Comparison of ENCODE assay signal across 8 cellular contexts in the genomic region with DNA sequence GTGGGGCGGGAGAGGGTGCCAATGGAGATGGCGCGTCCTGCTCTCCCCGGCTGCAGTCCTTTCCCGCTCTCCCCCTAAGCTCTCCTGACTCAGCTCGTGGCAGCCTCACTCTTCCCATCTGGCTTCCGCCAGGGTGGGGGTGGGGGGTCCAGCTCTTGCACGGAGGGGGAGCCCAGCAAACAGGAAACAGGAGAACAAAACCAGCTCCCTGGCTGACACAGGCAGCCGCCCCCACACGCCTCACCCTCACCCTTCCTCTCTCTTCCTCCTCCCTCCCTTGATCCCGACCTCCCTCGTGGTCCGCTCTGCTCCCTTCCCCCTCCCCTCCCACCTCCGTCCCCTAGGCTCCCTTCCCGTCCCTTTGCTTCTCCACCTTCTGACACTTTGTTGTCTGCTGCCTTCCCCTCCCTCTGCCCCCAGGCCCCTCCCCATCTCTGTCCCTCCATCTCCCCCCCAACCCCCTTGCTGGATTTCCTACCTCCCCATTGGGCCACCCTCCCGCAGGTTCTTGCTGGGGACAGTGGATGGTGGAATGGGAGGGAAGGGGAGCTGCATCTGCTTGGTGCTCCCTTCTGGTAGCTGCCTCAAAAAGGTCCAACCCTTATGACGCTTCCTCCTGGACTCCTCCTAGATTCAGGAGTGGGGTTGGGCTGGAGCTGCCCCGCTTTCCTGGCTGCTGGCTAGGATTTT. TPM values are rescaled to one million over a fixed set of nuclear protein-coding genes. Genes with fewer than 3 reads are reported as not detected.
DNase-seq lines count a peak whose midpoint lies in the region; ATAC-seq, FAIRE-seq and TF ChIP-seq lines count a peak whose summit lies in the region.

No MANE protein-coding gene starts in this region.

- H3K9me3 Mint-ChIP-seq in astrocyte (ENCODE audit: unreplicated experiment): no peaks in the 10 kb centered on the region
- no peaks in the 10 kb centered on the region for H3K9me3 Mint-ChIP-seq in activated T-helper 17 cell treated with anti-CD3 and anti-CD28 coated beads, Interleukin-2, amount 50 U/mL, for 72 hours

- no peaks in the 10 kb centered on the region for H3K9me3 ChIP-seq in HEK293 (ENCODE audit: control insufficient read depth, insufficient read depth, low read depth, low read length)
- no peaks in the 10 kb centered on the region for H3K9me3 ChIP-seq in astrocyte (ENCODE audit: insufficient read depth, low read depth, low read length)
- no peaks in the 10 kb centered on the region for H3K9me3 ChIP-seq in stomach

- POLR2A ChIA-PET in HEK293 (lab: Yijun Ruan, JAX): interaction anchor here (0.6 to 0.8 kb wide), 2 partner anchors 16 to 25 kb away, joined by 3 to 4 read pairs; no protein-coding TSS in a partner anchor

- no peak for FAIRE-seq in astrocyte (lab: Jason Lieb, UNC)

- H2AFZ ChIP-seq in astrocyte (ENCODE audit: low read depth, low read length): no peak overlapping the region

- H3K9ac ChIP-seq in astrocyte (ENCODE audit: low read length): peak overlapping the region; percentile 77

- intact Hi-C loops in stomach (cut with DNase I; ENCODE audit: low total_unique reads): no loop called here

- H3K36me3 ChIP-seq in HEK293 (ENCODE audit: control insufficient read depth in 2 of 2, insufficient read depth in 1 of 2, low read length in 2 of 2) (no peaks in the 10 kb centered on the region), astrocyte (ENCODE audit: insufficient read depth, low read length) (no peaks in the 10 kb centered on the region), stomach (no peaks in the 10 kb centered on the region)

- H3K27me3 ChIP-seq in astrocyte (ENCODE audit: insufficient read depth, low read length): no peaks in the 10 kb centered on the region
- H3K27me3 ChIP-seq in stomach: peaks cover 0 to 31% (median 7%) of the 10 kb centered on the region in 3 donors

- TF ChIP-seq EP300 in stomach (IDR thresholded peaks at IDR 0.05): no peak

- H3K27ac Mint-ChIP-seq in astrocyte (ENCODE audit: unreplicated experiment): peak overlapping the region; percentile 97
- no peak overlapping the region for H3K27ac Mint-ChIP-seq in activated T-helper 17 cell treated with anti-CD3 and anti-CD28 coated beads, Interleukin-2, amount 50 U/mL, for 72 hours

- H3K4me1 Mint-ChIP-seq in astrocyte (ENCODE audit: low read depth, unreplicated experiment): peaks cover 65% of the 10 kb centered on the region
- H3K4me1 Mint-ChIP-seq in activated T-helper 17 cell treated with anti-CD3 and anti-CD28 coated beads, Interleukin-2, amount 50 U/mL, for 72 hours: peaks cover 7% of the 10 kb centered on the region

- no peak for TF ChIP-seq POLR2A in stomach (IDR thresholded peaks at IDR 0.05)

- peak overlapping the region; percentile 94 for H3K4me2 ChIP-seq in astrocyte (ENCODE audit: low read length)

- CTCF ChIA-PET in HEK293 (lab: Yijun Ruan, JAX): interaction anchor here (0.5 to 2.6 kb wide), 10 partner anchors 9 to 701 kb away, joined by 3 to 9 read pairs (median 4); no protein-coding TSS in a partner anchor

- no peaks in the 10 kb centered on the region for H3K27me3 Mint-ChIP-seq in astrocyte (ENCODE audit: low read depth, unreplicated experiment)
- peaks cover 32% of the 10 kb centered on the region for H3K27me3 Mint-ChIP-seq in activated T-helper 17 cell treated with anti-CD3 and anti-CD28 coated beads, Interleukin-2, amount 50 U/mL, for 72 hours

- H3K4me3 Mint-ChIP-seq in astrocyte (ENCODE audit: unreplicated experiment): peak overlapping the region; percentile 88
- no peak overlapping the region for H3K4me3 Mint-ChIP-seq in activated T-helper 17 cell treated with anti-CD3 and anti-CD28 coated beads, Interleukin-2, amount 50 U/mL, for 72 hours

- TF ChIP-seq CTCF in HEK293 (tag by site-specific recombination; IDR thresholded peaks at IDR 0.05): no peak
- no peak for TF ChIP-seq CTCF in astrocyte (IDR thresholded peaks at IDR 0.05; ENCODE audit: insufficient read depth, low read depth, low read length)
- TF ChIP-seq CTCF in stomach (IDR thresholded peaks at IDR 0.05): no peak

- H4K20me1 ChIP-seq in astrocyte (ENCODE audit: insufficient read depth, low read length): peaks cover 33% of the 10 kb centered on the region

- H3K4me1 ChIP-seq in HEK293 (ENCODE audit: control insufficient read depth, insufficient read depth, low read length): peaks cover 9% of the 10 kb centered on the region
- peaks cover 88% of the 10 kb centered on the region for H3K4me1 ChIP-seq in astrocyte (ENCODE audit: insufficient read depth, low read length)
- H3K4me1 ChIP-seq in stomach: peaks cover 18 to 85% (median 56%) of the 10 kb centered on the region in 4 donors

- H3K36me3 Mint-ChIP-seq in astrocyte (ENCODE audit: low read depth, unreplicated experiment): peaks cover 4% of the 10 kb centered on the region
- H3K36me3 Mint-ChIP-seq in activated T-helper 17 cell treated with anti-CD3 and anti-CD28 coated beads, Interleukin-2, amount 50 U/mL, for 72 hours (ENCODE audit: low read depth): no peaks in the 10 kb centered on the region

- H3K79me2 ChIP-seq in astrocyte (ENCODE audit: insufficient read depth, low read length): peaks cover 72% of the 10 kb centered on the region

- ATAC-seq in activated T-helper 17 cell treated with anti-CD3 and anti-CD28 coated beads, Interleukin-2, amount 50 U/mL, for 72 hours (replicated peaks): no peak
- ATAC-seq in HG03442 (IDR thresholded peaks at IDR 0.05; ENCODE audit: unreplicated experiment): no peak

- H3K27ac ChIP-seq in HEK293 (ENCODE audit: extremely low read depth, low read depth, low read length) (no peak overlapping the region), astrocyte (ENCODE audit: low read depth, low read length) (peak overlapping the region; percentile 88), stomach (peak overlapping the region; percentile 49 to 84 (median 69))

- H3K4me3 ChIP-seq in HEK293 (ENCODE audit: low read depth, low read length) (no peak overlapping the region), astrocyte (ENCODE audit: insufficient read depth, low read depth, low read length) (peak overlapping the region; percentile 56), iPS-11a (ENCODE audit: low read depth, low read length) (peak overlapping the region; percentile 51), stomach (peak overlapping the region in 1 of 4 donors; percentile 16)

- DNase-seq in astrocyte (ENCODE audit: low read depth) (peak; percentile 89), stomach (no peak), superior temporal gyrus (ENCODE audit: extremely low spot score) (no peak), NCI-H187 treated with DMSO at 0.1 percent for 48 hours (lab: John Stamatoyannopoulos, UW) (no peak)

- WGBS in stomach, 5 donors: 40 to 58% (median 43%) methylated on average over 16 to 18 of the region's 18 CpGs

TF ChIP-seq in HEK293, 187 proteins besides CTCF, POLR2A, EP300 and RAD21 (continues in another document):
- TF ChIP-seq ZNF600 (tag by site-specific recombination; IDR thresholded peaks at IDR 0.05) (no peak), ZNF248 (tag by site-specific recombination; IDR thresholded peaks at IDR 0.05) (no peak), ZNF621 (tag by site-specific recombination; IDR thresholded peaks at IDR 0.05) (no peak), SETDB1 (IDR thresholded peaks at IDR 0.05; ENCODE audit: insufficient read length, low read length) (no peak), ZNF529 (tag by site-specific recombination; IDR thresholded peaks at IDR 0.05; ENCODE audit: insufficient replicate concordance) (no peak), ZBTB8A (tag by site-specific recombination; IDR thresholded peaks at IDR 0.05) (no peak), GLI2 (tag by site-specific recombination; IDR thresholded peaks at IDR 0.05; ENCODE audit: borderline replicate concordance, low read depth) (no peak), ZIC2 (tag by site-specific recombination; IDR thresholded peaks at IDR 0.05) (no peak), GLIS2 (tag by site-specific recombination; IDR thresholded peaks at IDR 0.05) (peak; percentile 29; the same call in 1 of the 2 replicates), EGR2 (tag by site-specific recombination; IDR thresholded peaks at IDR 0.05; ENCODE audit: low read depth) (peak; percentile 80), ZFHX2 (tag by site-specific recombination; conservative IDR thresholded peaks at IDR 0.05) (peak; percentile 79)
- TF ChIP-seq, protein P1, sequence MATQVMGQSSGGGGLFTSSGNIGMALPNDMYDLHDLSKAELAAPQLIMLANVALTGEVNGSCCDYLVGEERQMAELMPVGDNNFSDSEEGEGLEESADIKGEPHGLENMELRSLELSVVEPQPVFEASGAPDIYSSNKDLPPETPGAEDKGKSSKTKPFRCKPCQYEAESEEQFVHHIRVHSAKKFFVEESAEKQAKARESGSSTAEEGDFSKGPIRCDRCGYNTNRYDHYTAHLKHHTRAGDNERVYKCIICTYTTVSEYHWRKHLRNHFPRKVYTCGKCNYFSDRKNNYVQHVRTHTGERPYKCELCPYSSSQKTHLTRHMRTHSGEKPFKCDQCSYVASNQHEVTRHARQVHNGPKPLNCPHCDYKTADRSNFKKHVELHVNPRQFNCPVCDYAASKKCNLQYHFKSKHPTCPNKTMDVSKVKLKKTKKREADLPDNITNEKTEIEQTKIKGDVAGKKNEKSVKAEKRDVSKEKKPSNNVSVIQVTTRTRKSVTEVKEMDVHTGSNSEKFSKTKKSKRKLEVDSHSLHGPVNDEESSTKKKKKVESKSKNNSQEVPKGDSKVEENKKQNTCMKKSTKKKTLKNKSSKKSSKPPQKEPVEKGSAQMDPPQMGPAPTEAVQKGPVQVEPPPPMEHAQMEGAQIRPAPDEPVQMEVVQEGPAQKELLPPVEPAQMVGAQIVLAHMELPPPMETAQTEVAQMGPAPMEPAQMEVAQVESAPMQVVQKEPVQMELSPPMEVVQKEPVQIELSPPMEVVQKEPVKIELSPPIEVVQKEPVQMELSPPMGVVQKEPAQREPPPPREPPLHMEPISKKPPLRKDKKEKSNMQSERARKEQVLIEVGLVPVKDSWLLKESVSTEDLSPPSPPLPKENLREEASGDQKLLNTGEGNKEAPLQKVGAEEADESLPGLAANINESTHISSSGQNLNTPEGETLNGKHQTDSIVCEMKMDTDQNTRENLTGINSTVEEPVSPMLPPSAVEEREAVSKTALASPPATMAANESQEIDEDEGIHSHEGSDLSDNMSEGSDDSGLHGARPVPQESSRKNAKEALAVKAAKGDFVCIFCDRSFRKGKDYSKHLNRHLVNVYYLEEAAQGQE (tag by site-specific recombination; IDR thresholded peaks at IDR 0.05): no peak

RNA-seq across cellular contexts. Expression of gene ARHGAP23, which starts 23.7 kb away (rescaled TPM):
- total RNA-seq in astrocyte (88.5 and 118 TPM in 2 replicates), stomach (10 to 100 TPM; 23.9 to 55.5 (median 30.1) TPM)
- 10 to 100 TPM in 1 of 3 donors, 1 to 10 TPM in 2; 4.0 to 18.8 (median 6.6) TPM for polyA plus RNA-seq in stomach
- 1 to 10 TPM in 1 of 2 donors, under 1 TPM in 1; 0.69 to 2.2 TPM for total RNA-seq in activated T-helper 17 cell treated with anti-CD3 and anti-CD28 coated beads, Interleukin-2, amount 50 U/mL, for 72 hours

Comparison
In these comparisons a context has a peak if more than half of its experiments do, and no peak if none do; other contexts are left out.
1. RNA of gene ARHGAP23, which starts 23.7 kb away (total RNA-seq): 88.5 to 118 TPM in astrocyte and 23.9 to 55.5 TPM in stomach; 0.69 to 2.2 TPM in activated T-helper 17 cell treated with anti-CD3 and anti-CD28 coated beads, Interleukin-2, amount 50 U/mL, for 72 hours; every median in the first group is over 4 times any median in the second.